ENCODE assay signal across 8 cellular contexts in the genomic region with DNA sequence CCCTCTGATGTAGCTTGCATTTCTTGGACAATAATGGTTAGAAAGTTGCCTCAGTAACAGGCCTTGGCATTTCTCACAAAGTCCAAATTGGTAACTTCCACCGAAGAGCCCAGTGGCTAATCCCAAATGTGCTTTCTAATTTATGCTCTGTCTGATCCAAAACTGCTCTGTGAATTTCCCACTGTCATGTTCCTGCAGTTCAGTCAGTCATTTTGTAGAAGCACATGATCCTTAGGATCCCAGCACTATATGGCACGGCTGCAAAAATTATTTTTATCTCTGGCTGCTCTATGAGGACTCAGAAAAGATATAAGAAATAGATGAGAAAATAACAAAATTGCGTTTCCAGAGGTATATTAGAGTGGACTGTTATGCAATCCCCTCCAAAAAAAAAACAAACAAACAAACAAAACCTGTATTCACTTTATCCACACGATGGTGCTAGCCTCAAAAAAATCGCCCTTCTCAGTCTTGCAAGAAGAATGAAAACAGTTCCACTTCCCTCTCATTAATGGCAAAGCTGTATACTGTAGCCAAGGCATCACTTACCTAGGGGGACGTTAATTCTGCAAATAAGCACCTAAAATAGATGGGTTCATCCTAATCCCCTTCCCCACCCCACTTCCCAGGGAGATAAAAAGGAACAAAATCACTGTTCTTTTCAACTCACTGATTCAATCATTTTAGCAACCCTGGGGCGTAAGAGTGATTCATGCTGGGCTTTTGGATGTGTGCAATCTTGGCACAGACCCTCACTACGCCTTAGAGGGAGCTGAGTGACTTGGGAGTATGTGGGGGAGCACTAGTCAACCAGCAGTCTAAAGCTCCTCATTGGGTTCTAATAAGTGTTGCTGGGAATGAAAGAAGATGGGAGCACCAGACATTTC.
A peak's percentile ranks its signal among the peaks of the same experiment; 100 is the strongest.
DNase-seq lines count a peak whose midpoint lies in the region; ATAC-seq and TF ChIP-seq lines count a peak whose summit lies in the region.

No MANE protein-coding gene starts in this region.

- intact Hi-C loops in head of caudate nucleus (cut with DNase I): loop anchor here (10.0 kb wide), 1 partner anchor 679 kb away; no protein-coding TSS in a partner anchor

- H3K36me3 ChIP-seq in MG63: no peaks in the 10 kb centered on the region

- TF ChIP-seq CTCF in WTC11 (IDR thresholded peaks at IDR 0.05): peak; percentile 29

- peaks cover 4% of the 10 kb centered on the region; the same call in 1 of the 2 replicates for H3K36me3 Mint-ChIP-seq in WTC11

- peaks cover 20% of the 10 kb centered on the region for H3K9me3 Mint-ChIP-seq in WTC11

- H3K4me3 Mint-ChIP-seq in WTC11: no peak overlapping the region

- H3K4me1 Mint-ChIP-seq in WTC11: no peaks in the 10 kb centered on the region

- CTCF ChIA-PET in WTC11 (lab: Charles Lee): interaction anchor here (0.6 to 3.2 kb wide), 27 partner anchors 10 to 1508 kb away, joined by 3 to 38 read pairs (median 4); no protein-coding TSS in a partner anchor

- no peaks in the 10 kb centered on the region for H3K27me3 ChIP-seq in MG63

- H3K27me3 Mint-ChIP-seq in WTC11 (ENCODE audit: low read depth): no peaks in the 10 kb centered on the region

- no peak overlapping the region for H3K27ac Mint-ChIP-seq in WTC11

- ATAC-seq in GM19395 (IDR thresholded peaks at IDR 0.05; ENCODE audit: unreplicated experiment) (peak; percentile 56), WTC11 (peak; percentile 85)

- H3K4me3 ChIP-seq in MG63: no peak overlapping the region

- DNase-seq in Caki2 (ENCODE audit: low read depth) (peak; percentile 52), MG63 (peak; percentile 60), WTC11 (ENCODE audit: low spot score) (no peak), head of caudate nucleus (peak in 22 of 42 donors; percentile 34 to 83 (median 58)), retina (peak; percentile 71), DMS153 treated with DMSO at 0.1 percent for 48 hours (lab: John Stamatoyannopoulos, UW; ENCODE audit: unreplicated experiment) (no peak)
- no peak for DNase-seq in stimulated activated CD4-positive, alpha-beta T cell treated with anti-CD3 and anti-CD28 coated beads, Interleukin-15, amount 100 ng/mL, for 24 hours

- no peaks in the 10 kb centered on the region for H3K9me3 ChIP-seq in MG63

- POLR2A ChIA-PET in WTC11 (lab: Charles Lee): no interaction called here

- in situ Hi-C loops in Caki2 (cut with HindIII; ENCODE audit: low pct_unique_long_range_greater_than_20kb, low sequenced_read_pairs): no loop called here

TF ChIP-seq in WTC11, 78 proteins besides CTCF, POLR2A, EP300 and RAD21:
- TF ChIP-seq, protein P1, sequence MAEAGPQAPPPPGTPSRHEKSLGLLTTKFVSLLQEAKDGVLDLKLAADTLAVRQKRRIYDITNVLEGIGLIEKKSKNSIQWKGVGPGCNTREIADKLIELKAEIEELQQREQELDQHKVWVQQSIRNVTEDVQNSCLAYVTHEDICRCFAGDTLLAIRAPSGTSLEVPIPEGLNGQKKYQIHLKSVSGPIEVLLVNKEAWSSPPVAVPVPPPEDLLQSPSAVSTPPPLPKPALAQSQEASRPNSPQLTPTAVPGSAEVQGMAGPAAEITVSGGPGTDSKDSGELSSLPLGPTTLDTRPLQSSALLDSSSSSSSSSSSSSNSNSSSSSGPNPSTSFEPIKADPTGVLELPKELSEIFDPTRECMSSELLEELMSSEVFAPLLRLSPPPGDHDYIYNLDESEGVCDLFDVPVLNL (CRISPR knock-in tag; IDR thresholded peaks at IDR 0.05; ENCODE audit: borderline replicate concordance, low read depth): no peak
- TF ChIP-seq FOXJ3 (CRISPR knock-in tag; IDR thresholded peaks at IDR 0.05; ENCODE audit: borderline replicate concordance) (no peak), NFYB (CRISPR knock-in tag; conservative IDR thresholded peaks at IDR 0.05; ENCODE audit: low read depth) (no peak), CREB1 (CRISPR knock-in tag; IDR thresholded peaks at IDR 0.05) (no peak), ERG (CRISPR knock-in tag; IDR thresholded peaks at IDR 0.05) (no peak), ATF1 (CRISPR knock-in tag; IDR thresholded peaks at IDR 0.05) (no peak), PREB (CRISPR knock-in tag; IDR thresholded peaks at IDR 0.05; ENCODE audit: borderline replicate concordance) (no peak), ZNF532 (CRISPR knock-in tag; IDR thresholded peaks at IDR 0.05; ENCODE audit: borderline replicate concordance) (no peak), SOX15 (CRISPR knock-in tag; IDR thresholded peaks at IDR 0.05) (no peak), USF2 (CRISPR knock-in tag; IDR thresholded peaks at IDR 0.05) (no peak)

Comparison
In these comparisons a context has a peak if more than half of its experiments do, and no peak if none do; other contexts are left out.
1. DNase-seq: peak in Caki2 (single experiment), MG63 (single experiment), head of caudate nucleus (22 of 42) and retina (single experiment); none in WTC11 (single experiment), DMS153 treated with DMSO at 0.1 percent for 48 hours (single experiment) and stimulated activated CD4-positive, alpha-beta T cell treated with anti-CD3 and anti-CD28 coated beads, Interleukin-15, amount 100 ng/mL, for 24 hours (single experiment).